In genomic region chr1:183247931-183248330, GRCh38 we compare ENCODE assay signal across 7 cellular contexts.
"Had no signal": no experiment of that assay in that cellular context is flagged by ENCODE, and none has a peak within 500 bp of the region (broad histone marks: within the 10 kb centered on the region; RNA-seq: fewer than 3 reads in every experiment).

No MANE protein-coding gene starts in this region.

- H3K36me3 ChIP-seq: HAP-1 had no signal

- H3K4me3 ChIP-seq: GM23248, HAP-1 had no signal

- H3K4me1 ChIP-seq: HAP-1 had no signal

- ATAC-seq: HCT116, HepG2 had no signal

- H3K27ac ChIP-seq: GM23248, HL-60 had no signal

- FAIRE-seq: HepG2 had no signal

- H3K9ac ChIP-seq: GM23248 had no signal

- DNase-seq: GM23248, GOT3, H7 had no signal

- H2AFZ ChIP-seq: GM23248 had no signal
